In the genomic region with DNA sequence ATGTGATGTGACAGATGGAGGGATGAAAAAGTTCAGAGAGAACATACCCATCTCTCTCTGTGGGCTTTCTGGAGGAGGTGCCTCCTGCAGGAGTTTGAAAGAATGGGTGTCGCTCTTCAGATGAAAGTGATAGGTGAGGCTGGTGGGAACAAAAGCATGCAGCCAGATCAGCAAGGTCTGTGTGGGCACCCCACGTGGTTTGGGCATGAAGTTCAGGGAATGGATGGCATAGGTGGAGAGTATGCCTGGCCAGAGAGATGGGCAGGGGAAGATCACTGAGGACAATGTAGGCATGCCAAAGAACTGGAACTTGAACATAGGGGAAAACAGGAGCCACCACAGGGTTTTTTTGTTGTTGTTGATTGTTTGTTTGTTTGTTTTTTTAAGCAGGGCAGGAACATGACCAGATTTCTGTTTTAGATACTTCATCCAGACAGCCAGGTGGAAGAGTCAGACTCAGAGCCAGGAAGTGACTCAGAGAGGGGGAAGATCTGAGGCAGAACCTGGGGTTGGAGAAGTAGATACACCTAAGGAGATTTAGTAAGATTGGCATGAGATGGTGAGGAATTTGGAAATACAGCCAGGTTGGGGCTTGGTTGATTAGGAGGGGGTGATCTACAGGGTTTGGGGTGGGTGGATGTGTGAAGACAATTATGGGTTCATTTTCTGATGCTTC, we compare ENCODE assay signal across 25 cellular contexts.
"Had no signal": no experiment of that assay in that cellular context is flagged by ENCODE, and none has a peak within 500 bp of the region (broad histone marks: within the 10 kb centered on the region; RNA-seq: fewer than 3 reads in every experiment).

No MANE protein-coding gene starts in this region.

- H3K27ac ChIP-seq: Peyer's patch, RWPE1, SJSA1 had no signal

- DNase-seq: activated B cell treated with CpG ODN at 0.5 μM for 24 hours; activated CD4-positive, alpha-beta T cell treated with anti-CD3 and anti-CD28 coated beads for 1 hour; activated CD4-positive, alpha-beta T cell treated with anti-CD3 and anti-CD28 coated beads, Interleukin-2, amount 10 ng/mL, durations not matched to agents 24 days and 14 days; activated CD4-positive, alpha-beta T cell treated with anti-CD3 and anti-CD28 coated beads, Interleukin-2, amount 50 U/mL, for 48 hours; activated CD8-positive, alpha-beta memory T cell treated with anti-CD3 and anti-CD28 coated beads, Interleukin-2, amount 10 ng/mL, durations not matched to agents 7 days and 5 days; activated effector memory CD4-positive, alpha-beta T cell treated with Interleukin-2 at 50 U/mL for 16 hours; activated naive CD4-positive, alpha-beta T cell; activated T-cell treated with anti-CD3 and anti-CD28 coated beads, Interleukin-2, amount 50 U/mL, for 24 hours; aorta; Kasumi-1; KBM-7; NCI-H1092 treated with DMSO at 0.1 percent for 48 hours; NCI-H1417 treated with DMSO at 0.1 percent for 48 hours; NCI-H1694; NCI-H2029 treated with DMSO at 0.1 percent for 48 hours; NCI-H526; NCI-H82; OCI-M1; Peyer's patch; SHP77; SW 1271; T-helper 9 cell had no signal

- H3K4me1 ChIP-seq: Peyer's patch, SJSA1 had no signal

- H3K27me3 ChIP-seq: Peyer's patch, SJSA1 had no signal

- ATAC-seq: activated CD8-positive, alpha-beta memory T cell treated with anti-CD3 and anti-CD28 coated beads, Interleukin-2, amount 10 ng/mL, durations not matched to agents 7 days and 5 days; SK-N-SH treated with all-trans-retinoic acid at 6 μM for 48 hours had no signal
